ENCODE assay signal across 8 cellular contexts in genomic region chr16:26963109-26963508, GRCh38.
DNase-seq lines count a peak whose midpoint lies in the region; ATAC-seq and TF ChIP-seq lines count a peak whose summit lies in the region.

No MANE protein-coding gene starts in this region.

- 47 to 50% methylated on average over 2 to 3 of the region's 4 CpGs for WGBS in gastroesophageal sphincter (ENCODE audit: low coverage in 1 of 2), 2 donors

- no peak for TF ChIP-seq EP300 in gastroesophageal sphincter (IDR thresholded peaks at IDR 0.05)

- no peaks in the 10 kb centered on the region for H3K4me1 ChIP-seq in gastroesophageal sphincter

- TF ChIP-seq POLR2A in gastroesophageal sphincter (IDR thresholded peaks at IDR 0.05) = no peak

- ATAC-seq in gastroesophageal sphincter = no peak
- no peak for ATAC-seq in sciatic nerve

- intact Hi-C loops in sciatic nerve (cut with DNase I) = no loop called here

- H3K36me3 ChIP-seq in gastroesophageal sphincter = no peaks in the 10 kb centered on the region

- H3K27ac ChIP-seq in 22Rv1 = no peak overlapping the region
- no peak overlapping the region for H3K27ac ChIP-seq in gastroesophageal sphincter

- DNase-seq in GM12865 (ENCODE audit: low read depth) = peak; percentile 20
- peak; percentile 24 for DNase-seq in RPMI8226
- peak; percentile 22 for DNase-seq in germinal center (ENCODE audit: low spot score)
- DNase-seq in sciatic nerve (ENCODE audit: low spot score) = no peak
- no peak for DNase-seq in activated effector memory CD4-positive, alpha-beta T cell treated with anti-CD3 and anti-CD28 coated beads, Interleukin-2, amount 50 U/mL, for 16 hours
- no peak for DNase-seq in NCI-H2196 treated with DMSO at 0.1 percent for 48 hours (lab: John Stamatoyannopoulos, UW; ENCODE audit: unreplicated experiment)

- peaks cover 25% of the 10 kb centered on the region for H3K27me3 ChIP-seq in gastroesophageal sphincter

- TF ChIP-seq CTCF in 22Rv1 (IDR thresholded peaks at IDR 0.05) (peak; percentile 66), GM12865 (IDR thresholded peaks at IDR 0.05; ENCODE audit: insufficient read depth, low read depth, low read length, missing control alignments) (peak; percentile 36), gastroesophageal sphincter (IDR thresholded peaks at IDR 0.05) (no peak)

- no peak overlapping the region for H3K4me3 ChIP-seq in GM12865 (ENCODE audit: low read depth, low read length)
- no peak overlapping the region for H3K4me3 ChIP-seq in gastroesophageal sphincter

- H3K9me3 ChIP-seq in gastroesophageal sphincter = peaks cover 0 to 13% (median 0%) of the 10 kb centered on the region in 3 donors

Comparison
In these comparisons a context has a peak if more than half of its experiments do, and no peak if none do; other contexts are left out.
1. CTCF ChIP-seq: peak in 22Rv1 (single experiment) and GM12865 (single experiment); none in gastroesophageal sphincter (0 of 4).
2. DNase-seq: peak in GM12865 (single experiment), RPMI8226 (single experiment) and germinal center (single experiment); none in sciatic nerve (single experiment), activated effector memory CD4-positive, alpha-beta T cell treated with anti-CD3 and anti-CD28 coated beads, Interleukin-2, amount 50 U/mL, for 16 hours (single experiment) and NCI-H2196 treated with DMSO at 0.1 percent for 48 hours (single experiment).